In the genomic region with DNA sequence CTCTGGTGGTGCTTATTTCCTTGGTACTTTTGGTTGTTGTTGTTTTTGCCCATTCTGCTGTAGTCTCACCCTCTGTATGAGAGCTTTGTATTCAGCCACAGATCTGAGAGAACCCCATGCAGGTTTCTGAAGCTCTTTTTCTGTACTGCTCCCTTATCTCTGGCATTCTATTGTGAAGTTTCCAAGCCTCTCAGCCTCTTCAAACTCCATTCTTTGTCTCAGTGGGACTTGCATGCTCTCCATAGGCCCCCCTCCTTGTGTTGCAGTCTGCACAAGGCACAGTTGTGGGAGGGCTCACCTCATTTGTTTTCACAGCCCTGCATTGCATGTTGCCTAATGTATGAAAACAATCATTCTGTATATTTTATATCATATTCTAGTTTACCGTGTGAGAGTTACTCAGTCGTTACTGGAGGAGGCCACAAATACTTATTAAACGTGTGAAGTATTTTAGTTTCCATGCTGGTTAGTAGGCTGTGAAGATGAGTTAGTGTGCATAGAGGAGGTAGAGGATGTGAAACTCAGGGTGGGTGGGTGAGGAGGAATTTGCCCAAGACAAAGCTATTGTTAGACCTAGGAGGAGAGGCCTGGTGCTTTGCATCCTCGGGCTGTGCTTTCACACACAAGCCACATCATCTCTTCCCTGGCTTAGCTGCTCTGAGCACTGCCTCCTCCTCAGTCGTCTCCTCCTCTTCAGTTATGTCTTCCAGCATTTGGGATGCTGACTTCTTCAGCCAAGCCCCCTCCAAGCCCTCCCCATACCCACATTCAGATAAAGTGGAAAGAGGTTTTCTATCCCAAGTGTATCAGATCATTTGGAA, we compare ENCODE assay signal across 9 cellular contexts. TPM values are rescaled to one million over a fixed set of nuclear protein-coding genes. Genes with fewer than 3 reads are reported as not detected.
DNase-seq lines count a peak whose midpoint lies in the region; ATAC-seq, FAIRE-seq and TF ChIP-seq lines count a peak whose summit lies in the region.
"Had no signal": no experiment of that assay in that cellular context is flagged by ENCODE, and none has a peak within 500 bp of the region (broad histone marks: within the 10 kb centered on the region; RNA-seq: fewer than 3 reads in every experiment).

No MANE protein-coding gene starts in this region.

- no peak overlapping the region for H3K9ac ChIP-seq in H1 (replicated peaks in 1 of 4; ENCODE audit: extremely low read depth in 1 of 4, low read depth in 3 of 4, low read length in 3 of 4)

- DNase-seq in GM12892 (ENCODE audit: insufficient read length) = no peak
- peak; percentile 78 for DNase-seq in NB4 (ENCODE audit: low read depth)
- DNase-seq in H1 (ENCODE audit: low read depth in 1 of 2, low spot score in 2 of 2) = no peak
- DNase-seq in dedifferentiated amniotic fluid mesenchymal stem cell (ENCODE audit: extremely low spot score) = no peak
- no peak for DNase-seq in A673 (ENCODE audit: low spot score)
- no peak for DNase-seq in GM19238 (ENCODE audit: insufficient read length, low spot score)

- intact Hi-C loops in A673 (cut with micrococcal nuclease; ENCODE audit: unreplicated experiment) = no loop called here

- TF ChIP-seq CTCF in NB4 (IDR thresholded peaks at IDR 0.05; ENCODE audit: low read depth, low read length) (no peak), H1 (IDR thresholded peaks at IDR 0.05; ENCODE audit: control extremely low read depth in 1 of 3, insufficient read depth in 1 of 3, low read depth in 1 of 3, low read length in 3 of 3) (no peak), A673 (conservative IDR thresholded peaks at IDR 0.05; ENCODE audit: low read depth, low read length) (no peak)

- no peak overlapping the region for H4K5ac ChIP-seq in H1 (ENCODE audit: insufficient read length, low read depth, low read length)

- H3K9me3 ChIP-seq in H1 (ENCODE audit: insufficient read depth in 2 of 2, low read depth in 1 of 2, low read length in 1 of 2) (no peaks in the 10 kb centered on the region; a peak in 1 of 4 replicates), A673 (ENCODE audit: low read depth, low read length, poor library complexity, severe bottlenecking) (no peaks in the 10 kb centered on the region)

- H3K56ac ChIP-seq in H1 (replicated peaks; ENCODE audit: insufficient read length, low read depth, low read length) = no peak overlapping the region

- ATAC-seq in GM21717 (IDR thresholded peaks at IDR 0.05; ENCODE audit: unreplicated experiment) = peak; percentile 31
- no peak for ATAC-seq in GM18873 (IDR thresholded peaks at IDR 0.05; ENCODE audit: low FRiP score, unreplicated experiment)

- no peak overlapping the region for H2BK120ac ChIP-seq in H1 (replicated peaks; ENCODE audit: low read depth, low read length)

- TF ChIP-seq POLR2A in GM12892 (IDR thresholded peaks at IDR 0.05; ENCODE audit: low read depth, low read length) = peak; percentile 68
- TF ChIP-seq POLR2A in NB4 (IDR thresholded peaks at IDR 0.05; ENCODE audit: extremely low read depth, insufficient read length) = no peak
- no peak for TF ChIP-seq POLR2A in H1 (IDR thresholded peaks at IDR 0.05; ENCODE audit: control extremely low read depth in 1 of 2, low read depth in 2 of 2, low read length in 2 of 2)

- POLR2A ChIA-PET in H1 (lab: Charles Lee; ENCODE audit: partially characterized antibody) (interaction anchor here (1.2 kb wide), 1 partner anchor 36 kb away, joined by 3 read pairs; no protein-coding TSS in a partner anchor), A673 (lab: Charles Lee; ENCODE audit: low non-redundant PET) (no interaction called here)

- H2BK20ac ChIP-seq in H1 (ENCODE audit: low read length) = peak overlapping the region; percentile 68; the same call in 1 of the 2 replicates

- H3K79me1 ChIP-seq in H1 (ENCODE audit: low read depth, low read length) = no peaks in the 10 kb centered on the region

- H3K4me1 ChIP-seq in H1 (replicated peaks in 1 of 4; ENCODE audit: control insufficient read depth in 3 of 4, insufficient read depth in 4 of 4, low read length in 3 of 4) (peaks cover 0 to 11% (median 2%) of the 10 kb centered on the region in 4 experiments; a peak in 2 of 7 replicates), A673 (ENCODE audit: insufficient read depth, low read length, poor library complexity, severe bottlenecking) (no peaks in the 10 kb centered on the region)

- no peak overlapping the region for H3K23ac ChIP-seq in H1 (ENCODE audit: insufficient read length)

- 71% methylated on average over 5 of the region's 5 CpGs; no CpG with 5 or more reads in 1 of the 2 experiments for WGBS in H1 (ENCODE audit: extremely low coverage in 1 of 2, insufficient coverage in 1 of 2, insufficient read length in 1 of 2, insufficient replicate concordance in 2 of 2, low coverage in 1 of 2, low lambda C conversion rate in 2 of 2, missing lambda C conversion rate in 1 of 2), 2 experiments

- no peak overlapping the region for H2BK5ac ChIP-seq in H1 (ENCODE audit: low read depth, low read length)

- H2BK15ac ChIP-seq in H1 (ENCODE audit: low read length) = no peak overlapping the region

- H3K4me3 ChIP-seq in NB4 (ENCODE audit: low read depth, low read length) (no peak overlapping the region), H1 (ENCODE audit: extremely low read depth in 1 of 4, insufficient read depth in 2 of 4, low read depth in 3 of 4, low read length in 4 of 4) (no peak overlapping the region), A673 (ENCODE audit: low read depth, low read length, poor library complexity, severe bottlenecking) (no peak overlapping the region)

- no peak overlapping the region for H3K14ac ChIP-seq in H1 (ENCODE audit: insufficient read length)

- H3K79me2 ChIP-seq in H1 (ENCODE audit: control insufficient read depth in 1 of 2, insufficient read depth in 2 of 2, low read length in 2 of 2) = no peaks in the 10 kb centered on the region

- no peak overlapping the region for H4K8ac ChIP-seq in H1 (ENCODE audit: extremely low read depth, insufficient read depth, low read length)

- FAIRE-seq in GM12892 (lab: Jason Lieb, UNC) (peak; percentile 90), H1 (lab: Jason Lieb, UNC) (no peak)
- FAIRE-seq: astrocyte had no signal

- H3K23me2 ChIP-seq in H1 (ENCODE audit: low read depth, low read length) = no peaks in the 10 kb centered on the region

- TF ChIP-seq EP300 in H1 (IDR thresholded peaks at IDR 0.05; ENCODE audit: borderline replicate concordance in 1 of 2, low read depth in 2 of 2, low read length in 2 of 2) = no peak

- H2BK12ac ChIP-seq in H1 (ENCODE audit: low read depth, low read length) = no peak overlapping the region

- no peak for TF ChIP-seq RAD21 in H1 (IDR thresholded peaks at IDR 0.05 in 1 of 2, conservative IDR thresholded peaks at IDR 0.05 in 1 of 2; ENCODE audit: low read depth in 2 of 2, low read length in 2 of 2)

- H2AK5ac ChIP-seq in H1 (ENCODE audit: low read depth, low read length) = 0 out of 2 replicates have a peak overlapping the region, but pooled peaks have one; percentile 7

- H2AFZ ChIP-seq in H1 (ENCODE audit: low read length) = no peak overlapping the region

- H3K27me3 ChIP-seq in H1 (replicated peaks in 1 of 4; ENCODE audit: control insufficient read depth in 3 of 4, extremely low read depth in 1 of 4, insufficient read depth in 3 of 4, low read length in 3 of 4) (no peaks in the 10 kb centered on the region), A673 (replicated peaks; ENCODE audit: insufficient read depth, low read depth, low read length, poor library complexity) (peaks cover 13% of the 10 kb centered on the region)

- no peaks in the 10 kb centered on the region for H4K20me1 ChIP-seq in H1 (replicated peaks in 1 of 2; ENCODE audit: control insufficient read depth in 1 of 2, insufficient read depth in 2 of 2, low read length in 2 of 2)

- no peak overlapping the region for H3K27ac ChIP-seq in H1 (ENCODE audit: low read depth, low read length)
- no peak overlapping the region for H3K27ac ChIP-seq in A673 (ENCODE audit: low read depth, low read length, poor library complexity, severe bottlenecking)

- no peak overlapping the region for H4K91ac ChIP-seq in H1 (replicated peaks; ENCODE audit: insufficient read length, low read length)

- H3K36me3 ChIP-seq in H1 (ENCODE audit: control insufficient read depth in 2 of 4, insufficient read depth in 4 of 4, low read length in 3 of 4) = no peaks in the 10 kb centered on the region
- H3K36me3 ChIP-seq in A673 (ENCODE audit: insufficient read depth, low read length, poor library complexity, severe bottlenecking) = no peaks in the 10 kb centered on the region

- no peak overlapping the region for H3K4me2 ChIP-seq in H1 (ENCODE audit: insufficient read depth in 1 of 2, low read depth in 2 of 2, low read length in 2 of 2)

- CTCF ChIA-PET in H1 (lab: Charles Lee; ENCODE audit: partially characterized antibody) = interaction anchor here (0.7 to 5.4 kb wide), 14 partner anchors 12 to 223 kb away, joined by 3 to 33 read pairs (median 4); partner anchors contain the start of gene OVGP1
- CTCF ChIA-PET in A673 (lab: Charles Lee) = no interaction called here

- no peak overlapping the region for H3K4ac ChIP-seq in H1 (replicated peaks; ENCODE audit: insufficient read length, low read depth, low read length)

- H3K18ac ChIP-seq in H1 (ENCODE audit: extremely low read depth, low read length) = no peak overlapping the region

- no TSS peak for BruUV-seq in A673 (replicated peaks; lab: Mats Ljungman, UMichigan)

TF ChIP-seq in H1, 55 proteins besides CTCF, POLR2A, EP300 and RAD21:
- no peak for TF ChIP-seq SIRT6 (IDR thresholded peaks at IDR 0.05; ENCODE audit: low read length)

RNA-seq across cellular contexts. Expression of gene CHI3L2, which starts 7.8 kb away (rescaled TPM):
- 2.4 TPM for polyA plus RNA-seq in GM12892 (2012; ENCODE audit: missing spikeins)
- total RNA-seq in H1 (2021; fragmentation: NEBNext Ultra II Directional; extraction: Animal tissue kit (Norgen Biotek cat#: 25700)) = not detected in 2 replicates
- not detected in 2 replicates for polyA plus RNA-seq in H1 (2011; rRNA removed)
- not detected for polyA plus RNA-seq in H1 (2011; cell fraction: cytosol; rRNA removed)
- not detected for polyA plus RNA-seq in H1 (2011; cell fraction: nucleus; rRNA removed)
- polyA plus RNA-seq in H1 (2012, experiment 1 of 2) = not detected in 4 replicates
- not detected for polyA plus RNA-seq in H1 (2012, experiment 2 of 2)
- not detected for polyA plus RNA-seq in H1 (2013, experiment 1 of 2)
- 0.04 TPM for polyA plus RNA-seq in H1 (2013, experiment 2 of 2)
- polyA minus RNA-seq in H1 (2011; rRNA and poly(A)+ RNA removed) = not detected in 2 replicates
- polyA minus RNA-seq in H1 (2011; cell fraction: cytosol; rRNA and poly(A)+ RNA removed) = not detected
- polyA minus RNA-seq in H1 (2011; cell fraction: nucleus; rRNA and poly(A)+ RNA removed) = not detected
- not detected in 2 replicates for total RNA-seq in A673 (2021)
- total RNA-seq: astrocyte had no signal

RNA-seq across cellular contexts. Expression of gene DENND2D, which starts 19.2 kb away (rescaled TPM):
- 46.1 TPM for polyA plus RNA-seq in GM12892 (2012; ENCODE audit: missing spikeins)
- 0.57 and 0.58 TPM in 2 replicates for total RNA-seq in H1 (2021; fragmentation: NEBNext Ultra II Directional; extraction: Animal tissue kit (Norgen Biotek cat#: 25700))
- polyA plus RNA-seq in H1 (2011; rRNA removed) = 1.4 and 1.6 TPM in 2 replicates
- 1.8 TPM for polyA plus RNA-seq in H1 (2011; cell fraction: cytosol; rRNA removed)
- polyA plus RNA-seq in H1 (2011; cell fraction: nucleus; rRNA removed) = 2.8 TPM
- polyA plus RNA-seq in H1 (2012, experiment 1 of 2) = 0.84 to 2.4 TPM (median 1.3 TPM) in 4 replicates
- 1.4 TPM for polyA plus RNA-seq in H1 (2012, experiment 2 of 2)
- polyA plus RNA-seq in H1 (2013, experiment 1 of 2) = 0.47 TPM
- polyA plus RNA-seq in H1 (2013, experiment 2 of 2) = 0.48 TPM
- 2.6 and 3.0 TPM in 2 replicates for polyA minus RNA-seq in H1 (2011; rRNA and poly(A)+ RNA removed)
- 1.5 TPM for polyA minus RNA-seq in H1 (2011; cell fraction: cytosol; rRNA and poly(A)+ RNA removed)
- 4.1 TPM for polyA minus RNA-seq in H1 (2011; cell fraction: nucleus; rRNA and poly(A)+ RNA removed)
- not detected in 2 replicates for total RNA-seq in A673 (2021)
